41 cellular contexts compared by ENCODE assay signal in genomic region chr19:53598361-53598760, GRCh38. TPM values are rescaled to one million over a fixed set of nuclear protein-coding genes. Genes with fewer than 3 reads are reported as not detected.
"Had no signal": no experiment of that assay in that cellular context is flagged by ENCODE, and none has a peak within 500 bp of the region (broad histone marks: within the 10 kb centered on the region; RNA-seq: fewer than 3 reads in every experiment).

No MANE protein-coding gene starts in this region.

- H3K4me3 ChIP-seq: gastrocnemius medialis, hepatocyte, left lung, lower lobe of right lung, mucosa of descending colon, ovary, skin epidermis, thoracic aorta, upper lobe of left lung had no signal

- H3K27me3 Mint-ChIP-seq: activated CD4-positive, alpha-beta memory T cell treated with anti-CD3 and anti-CD28 coated beads for 36 hours; dendritic cell treated with granulocyte-macrophage colony-stimulating factor and Interleukin-4, amounts not matched to agents 40 ng/mL and 50 ng/mL, for 4 days; progenitor cell of endocrine pancreas; stimulated activated naive CD8-positive, alpha-beta T cell treated with anti-CD3 and anti-CD28 coated beads, Interleukin-15, Interleukin-2, amounts not matched to agents 100 ng/mL and 50 ng/mL, for 24 hours had no signal

- H3K4me1 ChIP-seq: gastrocnemius medialis, left lung, lower lobe of right lung, upper lobe of left lung had no signal

- H3K27me3 ChIP-seq: gastrocnemius medialis, hepatocyte, left lung, neutrophil, ovary, upper lobe of left lung had no signal

- H3K9me3 Mint-ChIP-seq: dendritic cell treated with granulocyte-macrophage colony-stimulating factor and Interleukin-4, amounts not matched to agents 40 ng/mL and 50 ng/mL, for 4 days; nephron had no signal

- H2AFZ ChIP-seq: hepatocyte had no signal

- H3K79me2 ChIP-seq: hepatocyte had no signal

- H3K4me3 Mint-ChIP-seq: activated CD4-positive, alpha-beta memory T cell treated with anti-CD3 and anti-CD28 coated beads for 36 hours; activated T-helper 1 cell treated with anti-CD3 and anti-CD28 coated beads, Interleukin-12 subunit alpha, Interleukin-12 subunit beta, Interleukin-2, Interleukin-4 antibody, amounts not matched to agents 30 ng/mL and 10 ng/mL and 1 ng/mL, durations not matched to agents 14 hours and 24 hours and 36 hours; dendritic cell treated with granulocyte-macrophage colony-stimulating factor and Interleukin-4, amounts not matched to agents 40 ng/mL and 50 ng/mL, for 4 days; nephron; stimulated activated effector memory CD8-positive, alpha-beta T cell treated with anti-CD3 and anti-CD28 coated beads, Interleukin-12 subunit alpha, Interleukin-12 subunit beta, amount 100 ng/mL, for 72 hours; stimulated activated naive CD8-positive, alpha-beta T cell treated with anti-CD3 and anti-CD28 coated beads, Interleukin-15, Interleukin-2, amounts not matched to agents 100 ng/mL and 50 ng/mL, for 24 hours; T-helper 1 cell treated with Interleukin-12 subunit alpha and Interleukin-12 subunit beta and Interleukin-4 antibody, amounts not matched to agents 30 μg/mL and 1 μg/mL, for 36 hours had no signal

- ATAC-seq: activated CD4-positive, CD25-positive, alpha-beta regulatory T cell treated with anti-CD3 and anti-CD28 coated beads, Interleukin-2, amount 50 U/mL, for 24 hours; gastrocnemius medialis; left lung; lower lobe of right lung; mucosa of descending colon; sciatic nerve; stimulated activated effector memory CD8-positive, alpha-beta T cell treated with anti-CD3 and anti-CD28 coated beads, Interleukin-12 subunit alpha, Interleukin-12 subunit beta, amount 100 ng/mL, for 72 hours had no signal

- H3K4me2 ChIP-seq: hepatocyte had no signal

- DNase-seq: activated CD4-positive, alpha-beta memory T cell treated with anti-CD3 and anti-CD28 coated beads for 36 hours; activated CD4-positive, alpha-beta T cell treated with anti-CD3 and anti-CD28 coated beads for 48 hours; activated CD8-positive, alpha-beta memory T cell treated with anti-CD3 and anti-CD28 coated beads, Interleukin-2, amount 50 U/mL, for 4 hours; activated effector memory CD4-positive, alpha-beta T cell treated with anti-CD3 and anti-CD28 coated beads, Interleukin-2, amount 50 U/mL, for 16 hours; activated naive CD4-positive, alpha-beta T cell treated with anti-CD3 and anti-CD28 coated beads, Interleukin-2, amount 50 U/mL, for 16 hours; activated T-cell treated with anti-CD3 and anti-CD28 coated beads, Interleukin-2, amount 50 U/mL, for 1 hour; amniotic stem cell; central memory CD4-positive, alpha-beta T cell; effector CD4-positive, alpha-beta T cell; erythroblast; gastrocnemius medialis; glutamatergic neuron; left lung; lower lobe of right lung; mucosa of descending colon; ovary; retina; stimulated activated CD4-positive, alpha-beta T cell treated with anti-CD3 and anti-CD28 coated beads, Interleukin-4, amount 100 ng/mL, for 24 hours; SW 1271; T-helper 9 cell; upper lobe of left lung had no signal

- H3K4me1 Mint-ChIP-seq: nephron; stimulated activated effector memory CD8-positive, alpha-beta T cell treated with anti-CD3 and anti-CD28 coated beads, Interleukin-12 subunit alpha, Interleukin-12 subunit beta, amount 100 ng/mL, for 72 hours had no signal

- H3K36me3 ChIP-seq: gastrocnemius medialis, left lung, lower lobe of right lung, neutrophil, ovary, thoracic aorta, upper lobe of left lung had no signal

- FAIRE-seq: endometrium, TTC549 had no signal

- H3K36me3 Mint-ChIP-seq: activated CD4-positive, alpha-beta memory T cell treated with anti-CD3 and anti-CD28 coated beads for 36 hours; stimulated activated effector memory CD8-positive, alpha-beta T cell treated with anti-CD3 and anti-CD28 coated beads, Interleukin-12 subunit alpha, Interleukin-12 subunit beta, amount 100 ng/mL, for 72 hours had no signal

- H3K9me3 ChIP-seq: gastrocnemius medialis, left lung, lower lobe of right lung, neutrophil, ovary, thoracic aorta, upper lobe of left lung had no signal

- H3K27ac Mint-ChIP-seq: activated CD4-positive, alpha-beta memory T cell treated with anti-CD3 and anti-CD28 coated beads for 36 hours; activated T-helper 1 cell treated with anti-CD3 and anti-CD28 coated beads, Interleukin-12 subunit alpha, Interleukin-12 subunit beta, Interleukin-2, Interleukin-4 antibody, amounts not matched to agents 30 ng/mL and 10 ng/mL and 1 ng/mL, durations not matched to agents 14 hours and 24 hours and 36 hours; dendritic cell treated with granulocyte-macrophage colony-stimulating factor and Interleukin-4, amounts not matched to agents 40 ng/mL and 50 ng/mL, for 4 days; nephron; progenitor cell of endocrine pancreas; stimulated activated effector memory CD8-positive, alpha-beta T cell treated with anti-CD3 and anti-CD28 coated beads, Interleukin-12 subunit alpha, Interleukin-12 subunit beta, amount 100 ng/mL, for 72 hours; stimulated activated naive CD8-positive, alpha-beta T cell treated with anti-CD3 and anti-CD28 coated beads, Interleukin-15, Interleukin-2, amounts not matched to agents 100 ng/mL and 50 ng/mL, for 24 hours; T-helper 1 cell treated with Interleukin-12 subunit alpha and Interleukin-12 subunit beta and Interleukin-4 antibody, amounts not matched to agents 30 μg/mL and 1 μg/mL, for 36 hours had no signal

- H3K27ac ChIP-seq: hepatocyte, left lung, lower lobe of right lung, neutrophil, ovary, thoracic aorta, upper lobe of left lung, VCaP had no signal

RNA-seq across cellular contexts. Expression of gene DPRX, which starts 33.4 kb away (rescaled TPM):
- total RNA-seq: activated CD4-positive, alpha-beta memory T cell treated with anti-CD3 and anti-CD28 coated beads for 36 hours; activated CD8-positive, alpha-beta memory T cell treated with anti-CD3 and anti-CD28 coated beads for 36 hours; activated T-helper 1 cell treated with anti-CD3 and anti-CD28 coated beads, Interleukin-12 subunit alpha, Interleukin-12 subunit beta, Interleukin-2, Interleukin-4 antibody, amounts not matched to agents 30 ng/mL and 10 ng/mL and 1 ng/mL, durations not matched to agents 14 hours and 24 hours and 36 hours; hepatocyte; left lung; lower lobe of right lung; mesenteric fat pad; mucosa of descending colon; myocyte; ovary; progenitor cell of endocrine pancreas; sciatic nerve; subcutaneous adipose tissue; thoracic aorta; upper lobe of left lung had no signal
- polyA plus RNA-seq: hepatocyte, ovary had no signal
